Comparison of ENCODE assay signal across 2 cellular contexts in the genomic region with DNA sequence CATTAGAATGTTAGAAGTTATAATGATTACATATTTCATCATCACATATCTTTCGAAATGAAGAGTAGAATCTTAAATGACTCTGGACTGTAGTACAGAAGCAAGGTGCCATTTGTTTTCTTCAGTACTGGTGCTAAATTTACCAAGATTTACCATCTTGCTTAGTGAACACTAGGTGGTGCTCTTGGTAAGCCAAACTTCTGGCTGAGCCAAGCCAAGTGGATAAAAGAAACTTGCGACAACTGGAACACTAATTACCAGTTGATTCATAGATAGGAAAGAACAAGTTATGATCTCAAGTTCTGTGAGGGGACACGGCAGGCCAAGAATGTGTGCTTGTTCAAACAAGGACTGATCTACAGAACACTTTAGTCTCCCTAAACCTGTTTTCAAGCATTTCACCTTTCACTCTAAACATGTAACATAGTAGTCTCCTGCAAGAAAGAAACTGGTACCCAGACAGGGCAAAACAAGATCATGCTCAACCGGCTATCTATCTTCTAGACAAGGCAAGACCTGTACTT.
A peak's percentile ranks its signal among the peaks of the same experiment; 100 is the strongest.
TF ChIP-seq lines count a peak whose summit lies in the region.

No MANE protein-coding gene starts in this region.

TF ChIP-seq in SK-N-SH, 30 proteins besides CTCF, POLR2A, EP300 and RAD21 (continued from another document):
- TF ChIP-seq FOSL2 (IDR thresholded peaks at IDR 0.05; ENCODE audit: borderline replicate concordance, low read depth) (no peak), YY1 (IDR thresholded peaks at IDR 0.05; ENCODE audit: low read depth) (no peak), RFX5 (IDR thresholded peaks at IDR 0.05; ENCODE audit: low read length) (no peak), PBX3 (IDR thresholded peaks at IDR 0.05) (no peak), FOXJ3 (CRISPR knock-in tag; IDR thresholded peaks at IDR 0.05) (no peak), EZH2phosphoT487 (IDR thresholded peaks at IDR 0.05; ENCODE audit: borderline replicate concordance, low read depth) (no peak), ELF1 (IDR thresholded peaks at IDR 0.05) (no peak), CHD2 (IDR thresholded peaks at IDR 0.05; ENCODE audit: low read length, partially characterized antibody) (no peak), NFIC (IDR thresholded peaks at IDR 0.05; ENCODE audit: borderline replicate concordance) (no peak), USF1 (IDR thresholded peaks at IDR 0.05; ENCODE audit: borderline replicate concordance, low read depth) (no peak), RXRA (IDR thresholded peaks at IDR 0.05; ENCODE audit: borderline replicate concordance, low read depth) (no peak), RCOR1 (IDR thresholded peaks at IDR 0.05; ENCODE audit: low read length) (peak; percentile 10; the same call in 1 of the 2 replicates), SMC3 (IDR thresholded peaks at IDR 0.05; ENCODE audit: low read depth, low read length) (peak; percentile 93), MEF2A (IDR thresholded peaks at IDR 0.05; ENCODE audit: borderline replicate concordance, low read depth) (no peak), SIN3A (IDR thresholded peaks at IDR 0.05; ENCODE audit: borderline replicate concordance, low read depth, low read length) (peak; percentile 43; the same call in 1 of the 2 replicates), MXI1 (IDR thresholded peaks at IDR 0.05; ENCODE audit: low read depth, low read length) (no peak; the same call in 1 of the 2 replicates), TEAD4 (IDR thresholded peaks at IDR 0.05; ENCODE audit: borderline replicate concordance, insufficient read depth) (no peak), TCF12 (IDR thresholded peaks at IDR 0.05) (no peak), ZBTB33 (IDR thresholded peaks at IDR 0.05; ENCODE audit: borderline replicate concordance, low read depth) (no peak), POLR2AphosphoS5 (IDR thresholded peaks at IDR 0.05; ENCODE audit: low read depth, low read length) (no peak), GATA2 (CRISPR knock-in tag; IDR thresholded peaks at IDR 0.05) (no peak), IRF3 (IDR thresholded peaks at IDR 0.05; ENCODE audit: low read depth, low read length) (no peak)
- TF ChIP-seq, protein P1, sequence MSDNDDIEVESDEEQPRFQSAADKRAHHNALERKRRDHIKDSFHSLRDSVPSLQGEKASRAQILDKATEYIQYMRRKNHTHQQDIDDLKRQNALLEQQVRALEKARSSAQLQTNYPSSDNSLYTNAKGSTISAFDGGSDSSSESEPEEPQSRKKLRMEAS (IDR thresholded peaks at IDR 0.05; ENCODE audit: low read depth), result no peak

TF ChIP-seq in liver, 16 proteins besides CTCF, POLR2A, EP300 and RAD21 (continued from another document):
- TF ChIP-seq, protein P2, sequence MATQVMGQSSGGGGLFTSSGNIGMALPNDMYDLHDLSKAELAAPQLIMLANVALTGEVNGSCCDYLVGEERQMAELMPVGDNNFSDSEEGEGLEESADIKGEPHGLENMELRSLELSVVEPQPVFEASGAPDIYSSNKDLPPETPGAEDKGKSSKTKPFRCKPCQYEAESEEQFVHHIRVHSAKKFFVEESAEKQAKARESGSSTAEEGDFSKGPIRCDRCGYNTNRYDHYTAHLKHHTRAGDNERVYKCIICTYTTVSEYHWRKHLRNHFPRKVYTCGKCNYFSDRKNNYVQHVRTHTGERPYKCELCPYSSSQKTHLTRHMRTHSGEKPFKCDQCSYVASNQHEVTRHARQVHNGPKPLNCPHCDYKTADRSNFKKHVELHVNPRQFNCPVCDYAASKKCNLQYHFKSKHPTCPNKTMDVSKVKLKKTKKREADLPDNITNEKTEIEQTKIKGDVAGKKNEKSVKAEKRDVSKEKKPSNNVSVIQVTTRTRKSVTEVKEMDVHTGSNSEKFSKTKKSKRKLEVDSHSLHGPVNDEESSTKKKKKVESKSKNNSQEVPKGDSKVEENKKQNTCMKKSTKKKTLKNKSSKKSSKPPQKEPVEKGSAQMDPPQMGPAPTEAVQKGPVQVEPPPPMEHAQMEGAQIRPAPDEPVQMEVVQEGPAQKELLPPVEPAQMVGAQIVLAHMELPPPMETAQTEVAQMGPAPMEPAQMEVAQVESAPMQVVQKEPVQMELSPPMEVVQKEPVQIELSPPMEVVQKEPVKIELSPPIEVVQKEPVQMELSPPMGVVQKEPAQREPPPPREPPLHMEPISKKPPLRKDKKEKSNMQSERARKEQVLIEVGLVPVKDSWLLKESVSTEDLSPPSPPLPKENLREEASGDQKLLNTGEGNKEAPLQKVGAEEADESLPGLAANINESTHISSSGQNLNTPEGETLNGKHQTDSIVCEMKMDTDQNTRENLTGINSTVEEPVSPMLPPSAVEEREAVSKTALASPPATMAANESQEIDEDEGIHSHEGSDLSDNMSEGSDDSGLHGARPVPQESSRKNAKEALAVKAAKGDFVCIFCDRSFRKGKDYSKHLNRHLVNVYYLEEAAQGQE (IDR thresholded peaks at IDR 0.05), result no peak
- TF ChIP-seq, protein P3, sequence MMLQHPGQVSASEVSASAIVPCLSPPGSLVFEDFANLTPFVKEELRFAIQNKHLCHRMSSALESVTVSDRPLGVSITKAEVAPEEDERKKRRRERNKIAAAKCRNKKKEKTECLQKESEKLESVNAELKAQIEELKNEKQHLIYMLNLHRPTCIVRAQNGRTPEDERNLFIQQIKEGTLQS (IDR thresholded peaks at IDR 0.05), result no peak
- no peak for TF ChIP-seq YY1 (IDR thresholded peaks at IDR 0.05)
